Comparison of ENCODE assay signal across 17 cellular contexts in genomic region chr7:121097577-121097976, GRCh38.
A peak's percentile ranks its signal among the peaks of the same experiment; 100 is the strongest.
DNase-seq lines count a peak whose midpoint lies in the region; ATAC-seq and TF ChIP-seq lines count a peak whose summit lies in the region.
"Had no signal": no experiment of that assay in that cellular context is flagged by ENCODE, and none has a peak within 500 bp of the region (broad histone marks: within the 10 kb centered on the region; RNA-seq: fewer than 3 reads in every experiment).

No MANE protein-coding gene starts in this region.

- no peak overlapping the region for H3K4me2 ChIP-seq in neuronal stem cell (ENCODE audit: insufficient read depth, low read length, poor library complexity, severe bottlenecking)

- H2AFZ ChIP-seq in neuronal stem cell (ENCODE audit: low read length), result peak overlapping the region; percentile 25

- no peaks in the 10 kb centered on the region for H3K9me3 ChIP-seq in neuronal stem cell (replicated peaks in 1 of 2; ENCODE audit: control insufficient read depth in 2 of 2, insufficient read depth in 1 of 2, low read depth in 1 of 2, low read length in 2 of 2)

- DNase-seq in NCI-H2171 treated with DMSO at 0.1 percent for 48 hours (lab: John Stamatoyannopoulos, UW), result peak; percentile 11
- no peak for DNase-seq in NCI-H2171 (lab: John Stamatoyannopoulos, UW)
- DNase-seq in HEK293T (ENCODE audit: extremely low spot score), result no peak
- DNase-seq in NCI-H69 (lab: John Stamatoyannopoulos, UW), result peak; percentile 61
- no peak for DNase-seq in neuronal stem cell (ENCODE audit: low spot score)
- DNase-seq in NCI-H1105 (lab: John Stamatoyannopoulos, UW), result no peak
- DNase-seq in SW 1271 (lab: John Stamatoyannopoulos, UW), result no peak
- DNase-seq: C1 segment of cervical spinal cord, DMS53, HCEC 1CT, KBM-7, NCI-H1092, NCI-H1930, NCI-H446, SHP77 treated with DMSO at 0.1 percent for 48 hours had no signal

- no peak overlapping the region for H2BK15ac ChIP-seq in neuronal stem cell (ENCODE audit: low read length)

- H3K4ac ChIP-seq in neuronal stem cell (ENCODE audit: low read length), result no peak overlapping the region

- H3K4me3 ChIP-seq in neuronal stem cell (ENCODE audit: low read length in 2 of 2), result no peak overlapping the region

- H3K4me1 ChIP-seq in neuronal stem cell (ENCODE audit: control insufficient read depth in 2 of 2, insufficient read depth in 1 of 2, low read depth in 1 of 2, low read length in 2 of 2), result peaks cover 0 to 4% of the 10 kb centered on the region in 2 donors

- no peaks in the 10 kb centered on the region for H3K79me1 ChIP-seq in neuronal stem cell (ENCODE audit: low read depth, low read length)

- no peak overlapping the region for H2AK5ac ChIP-seq in neuronal stem cell (ENCODE audit: low read depth, low read length)

- no peaks in the 10 kb centered on the region for H3K36me3 ChIP-seq in neuronal stem cell (replicated peaks in 1 of 2; ENCODE audit: control insufficient read depth in 2 of 2, insufficient read depth in 2 of 2, low read length in 2 of 2)

- no CpG with 5 or more reads among the region's 4 CpGs for WGBS in neuronal stem cell (ENCODE audit: extremely low coverage in 2 of 2, insufficient read length in 2 of 2, insufficient replicate concordance in 1 of 2), 2 donors

- H3K9ac ChIP-seq in neuronal stem cell (ENCODE audit: low read depth, low read length, poor library complexity), result no peak overlapping the region

- H2BK120ac ChIP-seq in neuronal stem cell (ENCODE audit: low read depth, low read length), result no peak overlapping the region

- H3K23ac ChIP-seq in neuronal stem cell (ENCODE audit: low read depth, low read length, poor library complexity), result no peak overlapping the region

- no peak overlapping the region for H3K27ac ChIP-seq in neuronal stem cell (replicated peaks; ENCODE audit: low read length)
- H3K27ac ChIP-seq: HL-60 had no signal

- no peak overlapping the region for H4K8ac ChIP-seq in neuronal stem cell (ENCODE audit: low read depth, low read length)

- no peak overlapping the region for H2BK5ac ChIP-seq in neuronal stem cell (ENCODE audit: low read length)

- no peak overlapping the region for H2BK12ac ChIP-seq in neuronal stem cell (ENCODE audit: low read length)

- CTCF ChIA-PET in HEK293T (lab: Yijun Ruan, JAX), result no interaction called here

- no peak overlapping the region for H3K18ac ChIP-seq in neuronal stem cell (ENCODE audit: low read length)

- H4K91ac ChIP-seq in neuronal stem cell (ENCODE audit: low read depth, low read length, poor library complexity), result no peak overlapping the region

- no peak overlapping the region for H3K14ac ChIP-seq in neuronal stem cell (ENCODE audit: low read length)

- H3K27me3 ChIP-seq in neuronal stem cell (ENCODE audit: control insufficient read depth in 3 of 3, insufficient read depth in 3 of 3, low read depth in 1 of 3, low read length in 3 of 3), result no peaks in the 10 kb centered on the region

- POLR2A ChIA-PET in HEK293T (lab: Yijun Ruan, JAX), result no interaction called here

- ATAC-seq in GM19463 (IDR thresholded peaks at IDR 0.05; ENCODE audit: unreplicated experiment), result no peak

TF ChIP-seq in HEK293T, 16 proteins besides CTCF, POLR2A, EP300 and RAD21:
- peak; percentile 72 for TF ChIP-seq L3MBTL2 (conservative IDR thresholded peaks at IDR 0.05)
- no peak for TF ChIP-seq ARNT (IDR thresholded peaks at IDR 0.05)

Comparison
In these comparisons a context has a peak if more than half of its experiments do, and no peak if none do; other contexts are left out.
1. DNase-seq: peak in NCI-H2171 treated with DMSO at 0.1 percent for 48 hours (single experiment) and NCI-H69 (single experiment); none in NCI-H2171 (single experiment), HEK293T (single experiment), neuronal stem cell (single experiment), NCI-H1105 (single experiment) and SW 1271 (0 of 2).